1 cellular context compared by ENCODE assay signal in the genomic region with DNA sequence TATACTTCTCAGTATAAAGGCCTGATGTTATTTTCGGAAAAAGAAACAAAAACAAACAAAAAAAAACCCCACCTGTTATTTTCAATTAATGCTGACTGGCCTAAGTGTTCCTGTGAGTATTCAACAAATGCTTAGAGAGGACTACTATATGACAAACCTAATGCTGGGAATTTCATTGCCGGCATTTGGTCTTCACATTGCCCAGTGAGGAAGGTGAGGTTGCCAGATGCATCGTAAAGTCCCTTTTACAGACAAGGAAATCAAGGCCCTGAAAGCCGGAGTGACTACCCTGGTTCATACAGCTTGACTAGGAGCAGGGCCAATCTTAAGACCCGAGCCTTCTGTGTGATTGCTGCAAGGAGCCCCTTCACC.
TF ChIP-seq lines count a peak whose summit lies in the region.

No MANE protein-coding gene starts in this region.

TF ChIP-seq in IMR-90, 13 proteins besides CTCF, POLR2A, EP300 and RAD21:
- TF ChIP-seq SMC3 (IDR thresholded peaks at IDR 0.05; ENCODE audit: low read depth, low read length): no peak
- TF ChIP-seq MAFK (IDR thresholded peaks at IDR 0.05; ENCODE audit: low read depth, low read length): peak; percentile 28; the same call in 1 of the 2 replicates
TF ChIP-seq in IMR-90: peak in this region for 1.
